ENCODE assay signal across 22 cellular contexts in the genomic region with DNA sequence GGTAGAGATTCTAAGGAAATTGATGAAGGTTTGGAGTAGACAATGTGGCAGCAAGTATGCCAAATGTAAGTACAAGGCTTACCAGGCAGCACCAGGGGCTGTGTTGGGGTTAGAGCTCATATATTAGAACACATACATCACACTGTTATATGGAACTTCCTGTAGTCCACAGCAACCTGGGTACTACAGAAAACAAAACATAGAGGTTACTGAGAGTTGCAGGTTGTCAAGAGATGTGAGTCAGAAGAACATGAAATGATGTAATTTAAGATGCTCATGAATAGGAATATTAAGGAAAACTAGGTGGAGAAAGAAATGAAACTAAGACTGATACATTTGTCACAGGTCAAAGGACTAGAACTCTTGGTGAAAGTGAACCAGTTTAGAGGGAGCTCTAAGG. TPM values are rescaled to one million over a fixed set of nuclear protein-coding genes. Genes with fewer than 3 reads are reported as not detected.
A peak's percentile ranks its signal among the peaks of the same experiment; 100 is the strongest.
DNase-seq lines count a peak whose midpoint lies in the region; ATAC-seq and TF ChIP-seq lines count a peak whose summit lies in the region.
"Had no signal": no experiment of that assay in that cellular context is flagged by ENCODE, and none has a peak within 500 bp of the region (broad histone marks: within the 10 kb centered on the region; RNA-seq: fewer than 3 reads in every experiment).

No MANE protein-coding gene starts in this region.

- no peak overlapping the region for H3K9ac ChIP-seq in SK-N-SH
- H3K9ac ChIP-seq: BLaER1 had no signal

- no peaks in the 10 kb centered on the region for H3K9me3 Mint-ChIP-seq in activated CD4-positive, alpha-beta T cell treated with anti-CD3 and anti-CD28 coated beads, Interleukin-2, amount 10 ng/mL, durations not matched to agents 7 days and 5 days

- H3K36me3 Mint-ChIP-seq in activated CD4-positive, alpha-beta T cell treated with anti-CD3 and anti-CD28 coated beads, Interleukin-2, amount 10 ng/mL, durations not matched to agents 7 days and 5 days (ENCODE audit: low read depth): no peaks in the 10 kb centered on the region

- no peaks in the 10 kb centered on the region for H3K27me3 Mint-ChIP-seq in activated CD4-positive, alpha-beta T cell treated with anti-CD3 and anti-CD28 coated beads, Interleukin-2, amount 10 ng/mL, durations not matched to agents 7 days and 5 days
- H3K27me3 Mint-ChIP-seq: CD4-positive, alpha-beta T cell had no signal

- H3K36me3 ChIP-seq in SK-N-SH (replicated peaks in 1 of 2; ENCODE audit: control insufficient read depth in 1 of 2, insufficient read depth in 2 of 2, low read length in 1 of 2): no peaks in the 10 kb centered on the region
- H3K36me3 ChIP-seq: BLaER1 had no signal

- no peaks in the 10 kb centered on the region for H3F3A ChIP-seq in SK-N-SH (replicated peaks; ENCODE audit: insufficient read depth)

- H3K79me2 ChIP-seq in SK-N-SH (ENCODE audit: insufficient read depth): no peaks in the 10 kb centered on the region

- no peak for TF ChIP-seq RAD21 in SK-N-SH (IDR thresholded peaks at IDR 0.05; ENCODE audit: low read length)

- H3K4me2 ChIP-seq in SK-N-SH: no peak overlapping the region
- H3K4me2 ChIP-seq: BLaER1 had no signal

- no peak overlapping the region for H3K4me3 ChIP-seq in SK-N-SH (ENCODE audit: low read depth in 2 of 2, low read length in 1 of 2)
- no peak overlapping the region for H3K4me3 ChIP-seq in epithelial cell of esophagus (ENCODE audit: low read length)
- H3K4me3 ChIP-seq: BLaER1 had no signal

- H3K9me2 ChIP-seq in SK-N-SH: no peaks in the 10 kb centered on the region

- no peaks in the 10 kb centered on the region for H3K27me3 ChIP-seq in SK-N-SH (ENCODE audit: insufficient read depth)
- H3K27me3 ChIP-seq: BLaER1 had no signal

- TF ChIP-seq EP300 in SK-N-SH (IDR thresholded peaks at IDR 0.05; ENCODE audit: borderline replicate concordance in 1 of 2, low read depth in 1 of 2, low read length in 1 of 2): no peak

- DNase-seq in SK-N-SH: no peak
- peak; percentile 37 for DNase-seq in NCI-H226
- peak; percentile 32 for DNase-seq in epithelial cell of esophagus (ENCODE audit: low read depth)
- peak; percentile 63 for DNase-seq in renal cortical epithelial cell (ENCODE audit: low read depth)
- no peak for DNase-seq in activated CD4-positive, alpha-beta T cell treated with anti-CD3 and anti-CD28 coated beads, Interleukin-2, amount 10 ng/mL, durations not matched to agents 7 days and 5 days
- DNase-seq: CD4-positive, alpha-beta T cell; COR-L47; DMS 273 treated with DMSO at 0.1 percent for 48 hours; EL; GF-D8; Karpas-422; NCI-H1092; NCI-H1436; NCI-H187 treated with DMSO at 0.1 percent for 48 hours; NCI-H345; NCI-H526 treated with DMSO at 0.1 percent for 48 hours; Right ventricle myocardium superior had no signal

- no peaks in the 10 kb centered on the region for H3K4me1 Mint-ChIP-seq in activated CD4-positive, alpha-beta T cell treated with anti-CD3 and anti-CD28 coated beads, Interleukin-2, amount 10 ng/mL, durations not matched to agents 7 days and 5 days

- no peaks in the 10 kb centered on the region for H3K4me1 ChIP-seq in SK-N-SH (ENCODE audit: control insufficient read depth in 1 of 2, insufficient read depth in 2 of 2, low read depth in 1 of 2, low read length in 1 of 2)
- H3K4me1 ChIP-seq: BLaER1 had no signal

- POLR2A ChIA-PET in SK-N-SH (lab: Yijun Ruan, JAX): no interaction called here
- POLR2A ChIA-PET in activated CD4-positive, alpha-beta T cell treated with anti-CD3 and anti-CD28 coated beads, Interleukin-2, amount 10 ng/mL, durations not matched to agents 7 days and 5 days (lab: Charles Lee): no interaction called here

- no peak overlapping the region for H3K4me3 Mint-ChIP-seq in activated CD4-positive, alpha-beta T cell treated with anti-CD3 and anti-CD28 coated beads, Interleukin-2, amount 10 ng/mL, durations not matched to agents 7 days and 5 days
- H3K4me3 Mint-ChIP-seq: CD4-positive, alpha-beta T cell had no signal

- H4K20me1 ChIP-seq in SK-N-SH (ENCODE audit: insufficient read depth): no peaks in the 10 kb centered on the region
- H4K20me1 ChIP-seq: BLaER1 had no signal

- no peak overlapping the region for H2AFZ ChIP-seq in SK-N-SH (ENCODE audit: low read depth)

- H3K27ac Mint-ChIP-seq in activated CD4-positive, alpha-beta T cell treated with anti-CD3 and anti-CD28 coated beads, Interleukin-2, amount 10 ng/mL, durations not matched to agents 7 days and 5 days: no peak overlapping the region
- H3K27ac Mint-ChIP-seq: CD4-positive, alpha-beta T cell had no signal

- ATAC-seq in SK-N-SH treated with all-trans-retinoic acid at 6 μM for 48 hours: peak; percentile 34; the same call in 1 of the 3 replicates
- ATAC-seq in HG03039 (IDR thresholded peaks at IDR 0.05; ENCODE audit: unreplicated experiment): no peak
- ATAC-seq in HG02678 (IDR thresholded peaks at IDR 0.05; ENCODE audit: unreplicated experiment): no peak

- no peak for TF ChIP-seq CTCF in SK-N-SH (IDR thresholded peaks at IDR 0.05)
- no peak for TF ChIP-seq CTCF in epithelial cell of esophagus (IDR thresholded peaks at IDR 0.05; ENCODE audit: insufficient read depth, low read depth, low read length, missing control alignments)

- CTCF ChIA-PET in SK-N-SH (lab: Yijun Ruan, JAX): no interaction called here
- CTCF ChIA-PET in activated CD4-positive, alpha-beta T cell treated with anti-CD3 and anti-CD28 coated beads, Interleukin-2, amount 10 ng/mL, durations not matched to agents 7 days and 5 days (lab: Charles Lee): no interaction called here

- H3K9me3 ChIP-seq in SK-N-SH: no peaks in the 10 kb centered on the region
- H3K9me3 ChIP-seq: BLaER1 had no signal

- H3K27ac ChIP-seq in SK-N-SH (ENCODE audit: low read depth in 2 of 2, low read length in 1 of 2): no peak overlapping the region
- H3K27ac ChIP-seq: BLaER1 had no signal

TF ChIP-seq in SK-N-SH treated with all-trans-retinoic acid at 6 μM for 48 hours, 23 proteins besides CTCF, POLR2A, EP300 and RAD21 (continues in another document):
- TF ChIP-seq ZNF8 (CRISPR knock-in tag; IDR thresholded peaks at IDR 0.05) (no peak), RARB (CRISPR knock-in tag; IDR thresholded peaks at IDR 0.05) (no peak), ZNF565 (CRISPR knock-in tag; conservative IDR thresholded peaks at IDR 0.05; ENCODE audit: low read depth) (no peak), ISL1 (CRISPR knock-in tag; IDR thresholded peaks at IDR 0.05) (no peak), GLIS3 (CRISPR knock-in tag; IDR thresholded peaks at IDR 0.05) (no peak), OSR1 (CRISPR knock-in tag; IDR thresholded peaks at IDR 0.05) (no peak), TOX (CRISPR knock-in tag; IDR thresholded peaks at IDR 0.05; ENCODE audit: borderline replicate concordance) (no peak), ARNTL (CRISPR knock-in tag; IDR thresholded peaks at IDR 0.05; ENCODE audit: borderline replicate concordance, low read depth) (no peak), BACH2 (CRISPR knock-in tag; IDR thresholded peaks at IDR 0.05; ENCODE audit: borderline replicate concordance) (no peak), ZFP30 (CRISPR knock-in tag; IDR thresholded peaks at IDR 0.05) (no peak), TCF4 (CRISPR knock-in tag; IDR thresholded peaks at IDR 0.05; ENCODE audit: borderline replicate concordance) (no peak)
- TF ChIP-seq, protein P1, sequence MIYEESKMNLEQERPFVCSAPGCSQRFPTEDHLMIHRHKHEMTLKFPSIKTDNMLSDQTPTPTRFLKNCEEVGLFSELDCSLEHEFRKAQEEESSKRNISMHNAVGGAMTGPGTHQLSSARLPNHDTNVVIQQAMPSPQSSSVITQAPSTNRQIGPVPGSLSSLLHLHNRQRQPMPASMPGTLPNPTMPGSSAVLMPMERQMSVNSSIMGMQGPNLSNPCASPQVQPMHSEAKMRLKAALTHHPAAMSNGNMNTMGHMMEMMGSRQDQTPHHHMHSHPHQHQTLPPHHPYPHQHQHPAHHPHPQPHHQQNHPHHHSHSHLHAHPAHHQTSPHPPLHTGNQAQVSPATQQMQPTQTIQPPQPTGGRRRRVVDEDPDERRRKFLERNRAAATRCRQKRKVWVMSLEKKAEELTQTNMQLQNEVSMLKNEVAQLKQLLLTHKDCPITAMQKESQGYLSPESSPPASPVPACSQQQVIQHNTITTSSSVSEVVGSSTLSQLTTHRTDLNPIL (CRISPR knock-in tag; IDR thresholded peaks at IDR 0.05; ENCODE audit: low read depth): no peak

TF ChIP-seq in SK-N-SH, 30 proteins besides CTCF, POLR2A, EP300 and RAD21:
- TF ChIP-seq, protein P2, sequence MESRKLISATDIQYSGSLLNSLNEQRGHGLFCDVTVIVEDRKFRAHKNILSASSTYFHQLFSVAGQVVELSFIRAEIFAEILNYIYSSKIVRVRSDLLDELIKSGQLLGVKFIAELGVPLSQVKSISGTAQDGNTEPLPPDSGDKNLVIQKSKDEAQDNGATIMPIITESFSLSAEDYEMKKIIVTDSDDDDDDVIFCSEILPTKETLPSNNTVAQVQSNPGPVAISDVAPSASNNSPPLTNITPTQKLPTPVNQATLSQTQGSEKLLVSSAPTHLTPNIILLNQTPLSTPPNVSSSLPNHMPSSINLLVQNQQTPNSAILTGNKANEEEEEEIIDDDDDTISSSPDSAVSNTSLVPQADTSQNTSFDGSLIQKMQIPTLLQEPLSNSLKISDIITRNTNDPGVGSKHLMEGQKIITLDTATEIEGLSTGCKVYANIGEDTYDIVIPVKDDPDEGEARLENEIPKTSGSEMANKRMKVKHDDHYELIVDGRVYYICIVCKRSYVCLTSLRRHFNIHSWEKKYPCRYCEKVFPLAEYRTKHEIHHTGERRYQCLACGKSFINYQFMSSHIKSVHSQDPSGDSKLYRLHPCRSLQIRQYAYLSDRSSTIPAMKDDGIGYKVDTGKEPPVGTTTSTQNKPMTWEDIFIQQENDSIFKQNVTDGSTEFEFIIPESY (IDR thresholded peaks at IDR 0.05; ENCODE audit: borderline replicate concordance, low read depth): no peak
- TF ChIP-seq NFIC (IDR thresholded peaks at IDR 0.05; ENCODE audit: borderline replicate concordance): no peak
- no peak for TF ChIP-seq MEF2A (IDR thresholded peaks at IDR 0.05; ENCODE audit: borderline replicate concordance, low read depth)
TF ChIP-seq in SK-N-SH: peak in this region for 0.

RNA-seq across cellular contexts. Expression of a gene that starts 22.0 kb away (rescaled TPM):
- polyA plus RNA-seq in SK-N-SH (2012; rRNA removed): 0.76 and 0.87 TPM in 2 replicates
- 0.53 and 0.72 TPM in 2 replicates for polyA plus RNA-seq in SK-N-SH (2012; cell fraction: cytosol; rRNA removed)
- 0.53 and 1.3 TPM in 2 replicates for polyA plus RNA-seq in SK-N-SH (2012; cell fraction: nucleus; rRNA removed)
- 1.9 and 24.4 TPM in 2 replicates for total RNA-seq in renal cortical epithelial cell
- total RNA-seq in activated CD4-positive, alpha-beta T cell treated with anti-CD3 and anti-CD28 coated beads, Interleukin-2, amount 10 ng/mL, durations not matched to agents 7 days and 5 days: not detected
- total RNA-seq: CD4-positive, alpha-beta T cell; SK-MEL-5 had no signal

Comparison
In these comparisons a context has a peak if more than half of its experiments do, and no peak if none do; other contexts are left out.
1. DNase-seq: peak in NCI-H226 (single experiment), epithelial cell of esophagus (single experiment) and renal cortical epithelial cell (single experiment); none in SK-N-SH (single experiment) and activated CD4-positive, alpha-beta T cell treated with anti-CD3 and anti-CD28 coated beads, Interleukin-2, amount 10 ng/mL, durations not matched to agents 7 days and 5 days (single experiment).